33 cellular contexts compared by ENCODE assay signal in the genomic region with DNA sequence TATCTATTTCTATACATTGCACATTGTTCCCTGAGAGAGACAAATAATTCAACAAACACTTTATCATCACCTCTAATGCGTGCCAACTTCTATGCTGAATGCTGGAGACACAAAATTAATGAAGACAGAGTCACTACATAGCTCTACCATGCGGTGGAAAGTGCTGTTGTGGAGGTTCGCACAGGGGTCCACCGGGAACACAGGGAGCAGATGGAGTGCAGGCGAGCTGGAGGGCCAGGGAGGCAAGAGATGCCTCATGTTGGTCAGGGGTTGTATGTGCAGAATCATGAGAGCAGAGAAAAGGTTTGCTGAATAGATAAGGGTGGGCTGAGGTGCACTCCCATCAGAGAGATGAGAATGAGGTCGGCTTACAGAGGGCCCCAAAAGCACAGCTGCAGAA. TPM values are rescaled to one million over a fixed set of nuclear protein-coding genes. Genes with fewer than 3 reads are reported as not detected.
"Had no signal": no experiment of that assay in that cellular context is flagged by ENCODE, and none has a peak within 500 bp of the region (broad histone marks: within the 10 kb centered on the region; RNA-seq: fewer than 3 reads in every experiment).

No MANE protein-coding gene starts in this region.

- H3K9me3 Mint-ChIP-seq: activated naive CD4-positive, alpha-beta T cell treated with anti-CD3 and anti-CD28 coated beads for 36 hours; activated naive CD4-positive, alpha-beta T cell treated with anti-CD3 and anti-CD28 coated beads, Interleukin-2, amount 50 U/mL, for 72 hours; activated T-cell treated with anti-CD3 and anti-CD28 coated beads, Interleukin-2, amount 50 U/mL, for 4 hours; activated T-helper 1 cell treated with anti-CD3 and anti-CD28 coated beads, Interleukin-12 subunit alpha, Interleukin-12 subunit beta, Interleukin-2, Interleukin-4 antibody, amounts not matched to agents 30 ng/mL and 10 ng/mL and 1 ng/mL, durations not matched to agents 14 hours and 24 hours and 36 hours had no signal

- DNase-seq: activated CD4-positive, alpha-beta T cell treated with anti-CD3 and anti-CD28 coated beads for 1 hour; activated CD4-positive, alpha-beta T cell treated with anti-CD3 and anti-CD28 coated beads for 48 hours; activated CD4-positive, CD25-positive, alpha-beta regulatory T cell; activated CD8-positive, alpha-beta memory T cell treated with anti-CD3 and anti-CD28 coated beads, Interleukin-2, amount 50 U/mL, for 4 hours; activated gamma-delta T cell treated with Interleukin-2 at 50 U/mL for 16 hours; activated naive CD4-positive, alpha-beta T cell treated with anti-CD3 and anti-CD28 coated beads for 36 hours; activated T-cell treated with anti-CD3 and anti-CD28 coated beads for 4 hours; activated T-cell treated with anti-CD3 and anti-CD28 coated beads, Interleukin-2, amount 50 U/mL, for 4 hours; adrenal gland; body of pancreas; NCI-H1092 treated with DMSO at 0.1 percent for 48 hours; NCI-H1417; NCI-H1930; NCI-H2081 treated with DMSO at 0.1 percent for 48 hours; NCI-H510A; NCI-H526; NCI-H748 treated with DMSO at 0.1 percent for 48 hours; NK-92 treated with Interleukin-12 subunit alpha and Interleukin-12 subunit beta, amount 100 ng/mL, for 24 hours; PC-3; Peyer's patch; RPMI8226; SIG-M5; T1000; WERI-Rb-1 had no signal

- H3K27ac ChIP-seq: adrenal gland, body of pancreas, breast epithelium, Peyer's patch, WERI-Rb-1 had no signal

- H3K36me3 ChIP-seq: adrenal gland, breast epithelium had no signal

- H3K4me1 ChIP-seq: adrenal gland, body of pancreas, breast epithelium, Peyer's patch had no signal

- ATAC-seq: activated naive CD4-positive, alpha-beta T cell treated with anti-CD3 and anti-CD28 coated beads, Interleukin-2, amount 50 U/mL, for 72 hours; activated T-cell treated with anti-CD3 and anti-CD28 coated beads, Interleukin-2, amount 50 U/mL, for 4 hours; body of pancreas; PC-3; SK-N-SH treated with all-trans-retinoic acid at 6 μM for 48 hours had no signal

- H3K27me3 ChIP-seq: adrenal gland, body of pancreas, breast epithelium, Peyer's patch had no signal

- H3K4me3 ChIP-seq: adrenal gland, body of pancreas, breast epithelium, Peyer's patch had no signal

- H3K9me3 ChIP-seq: adrenal gland, body of pancreas, breast epithelium, Peyer's patch had no signal

- H3K27ac Mint-ChIP-seq: activated naive CD4-positive, alpha-beta T cell treated with anti-CD3 and anti-CD28 coated beads for 36 hours; activated naive CD4-positive, alpha-beta T cell treated with anti-CD3 and anti-CD28 coated beads, Interleukin-2, amount 50 U/mL, for 72 hours; activated T-helper 1 cell treated with anti-CD3 and anti-CD28 coated beads, Interleukin-12 subunit alpha, Interleukin-12 subunit beta, Interleukin-2, Interleukin-4 antibody, amounts not matched to agents 30 ng/mL and 10 ng/mL and 1 ng/mL, durations not matched to agents 14 hours and 24 hours and 36 hours had no signal

- H3K4me3 Mint-ChIP-seq: activated naive CD4-positive, alpha-beta T cell treated with anti-CD3 and anti-CD28 coated beads for 36 hours; activated T-cell treated with anti-CD3 and anti-CD28 coated beads, Interleukin-2, amount 50 U/mL, for 4 hours; activated T-helper 1 cell treated with anti-CD3 and anti-CD28 coated beads, Interleukin-12 subunit alpha, Interleukin-12 subunit beta, Interleukin-2, Interleukin-4 antibody, amounts not matched to agents 30 ng/mL and 10 ng/mL and 1 ng/mL, durations not matched to agents 14 hours and 24 hours and 36 hours had no signal

RNA-seq across cellular contexts. Expression of a gene that starts 34.1 kb away (rescaled TPM):
- total RNA-seq: activated naive CD4-positive, alpha-beta T cell treated with anti-CD3 and anti-CD28 coated beads for 36 hours; activated naive CD4-positive, alpha-beta T cell treated with anti-CD3 and anti-CD28 coated beads, Interleukin-2, amount 50 U/mL, for 72 hours; activated T-cell treated with anti-CD3 and anti-CD28 coated beads, Interleukin-2, amount 50 U/mL, for 4 hours; activated T-helper 1 cell treated with anti-CD3 and anti-CD28 coated beads, Interleukin-12 subunit alpha, Interleukin-12 subunit beta, Interleukin-2, Interleukin-4 antibody, amounts not matched to agents 30 ng/mL and 10 ng/mL and 1 ng/mL, durations not matched to agents 14 hours and 24 hours and 36 hours; adrenal gland; breast epithelium; cardiac septum; M059J; SK-MEL-5; T-helper 1 cell treated with Interleukin-12 subunit alpha and Interleukin-12 subunit beta and Interleukin-4 antibody, amounts not matched to agents 30 ng/mL and 1 ng/mL, for 36 hours; T-helper 2 cell treated with Interferon-gamma antibody and Interleukin-4, amounts not matched to agents 100 ng/mL and 5 ng/mL, for 36 hours had no signal
- polyA plus RNA-seq: adrenal gland had no signal
